13 cellular contexts compared by ENCODE assay signal in the genomic region with DNA sequence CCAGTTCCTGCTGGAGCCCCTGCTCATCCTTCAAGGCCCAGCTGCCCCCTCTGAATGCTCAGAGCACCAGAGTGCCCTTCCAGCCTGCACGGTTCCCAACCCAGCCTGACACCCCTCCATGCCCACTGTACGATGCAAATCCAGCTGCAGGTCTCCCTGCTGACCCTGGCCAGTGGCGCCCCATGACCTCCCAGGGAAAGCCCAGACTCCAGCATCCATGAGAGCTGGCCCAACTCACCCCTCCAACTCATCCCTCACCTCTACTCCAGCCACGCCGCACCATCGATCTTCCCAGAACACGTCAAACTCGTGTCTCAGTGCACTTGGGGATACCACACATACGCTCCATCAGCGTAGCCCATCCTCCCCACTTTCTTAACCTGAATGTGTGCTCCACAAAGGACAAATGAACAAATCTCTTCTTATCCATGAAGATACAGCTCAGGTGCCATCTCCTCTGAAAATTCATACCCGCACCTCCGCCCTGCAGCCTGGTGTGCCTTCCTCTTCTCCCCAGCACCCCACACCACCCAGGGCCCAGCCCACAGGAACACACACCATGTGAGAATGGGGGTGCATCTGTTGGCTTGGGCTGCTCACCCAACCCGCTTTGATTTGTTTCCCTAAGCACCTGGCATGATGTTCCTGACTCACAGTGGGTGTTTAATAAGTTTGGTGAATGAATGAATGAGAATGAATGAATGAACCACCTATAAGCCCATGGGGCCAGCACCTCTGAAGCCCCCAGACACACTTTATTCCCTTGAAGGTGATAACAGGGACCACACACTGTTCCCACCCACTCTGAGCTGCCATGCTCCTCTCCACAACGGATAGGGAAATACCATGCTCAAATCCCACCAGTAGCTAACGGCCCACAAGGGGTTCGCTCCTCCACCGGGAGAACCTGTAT. TPM values are rescaled to one million over a fixed set of nuclear protein-coding genes. Genes with fewer than 3 reads are reported as not detected.
A peak's percentile ranks its signal among the peaks of the same experiment; 100 is the strongest.
DNase-seq lines count a peak whose midpoint lies in the region; ATAC-seq, FAIRE-seq and TF ChIP-seq lines count a peak whose summit lies in the region.
"Had no signal": no experiment of that assay in that cellular context is flagged by ENCODE, and none has a peak within 500 bp of the region (broad histone marks: within the 10 kb centered on the region; RNA-seq: fewer than 3 reads in every experiment).

No MANE protein-coding gene starts in this region.

- H3K4me1 Mint-ChIP-seq in effector memory CD8-positive, alpha-beta T cell (ENCODE audit: low read depth in 2 of 2), result peaks cover 41 to 60% of the 10 kb centered on the region in 2 donors

- DNase-seq in right lobe of liver (no peak), HepG2 (ENCODE audit: low spot score) (no peak), NCI-H2081 (lab: John Stamatoyannopoulos, UW) (no peak), NCI-H187 (lab: John Stamatoyannopoulos, UW) (no peak), UCSD-AML1 (lab: John Stamatoyannopoulos, UW; ENCODE audit: unreplicated experiment) (no peak), ACHN (no peak)
- DNase-seq in effector memory CD8-positive, alpha-beta T cell, result no peak
- DNase-seq: glutamatergic neuron, NCI-H1436 treated with DMSO at 0.1 percent for 48 hours, PC-3 had no signal

- no peaks in the 10 kb centered on the region for H3K36me3 ChIP-seq in right lobe of liver
- no peaks in the 10 kb centered on the region for H3K36me3 ChIP-seq in HepG2 (replicated peaks in 1 of 2; ENCODE audit: control insufficient read depth in 1 of 2, insufficient read depth in 2 of 2, low read length in 2 of 2)
- no peaks in the 10 kb centered on the region for H3K36me3 ChIP-seq in neutrophil

- no peaks in the 10 kb centered on the region for H4K20me1 ChIP-seq in HepG2 (ENCODE audit: insufficient read depth, low read length)

- H3K4me2 ChIP-seq in HepG2 (ENCODE audit: low read depth, low read length), result no peak overlapping the region

- no peak overlapping the region for H2AFZ ChIP-seq in HepG2 (ENCODE audit: low read length)

- peak overlapping the region in 2 of 3 donors; percentile 25 to 98 for H3K27ac ChIP-seq in right lobe of liver
- H3K27ac ChIP-seq in HepG2 (ENCODE audit: extremely low read length, insufficient read depth, low read length), result no peak overlapping the region
- H3K27ac ChIP-seq in neutrophil, result peak overlapping the region; percentile 82

- no TSS peak for BruUV-seq in HepG2 (replicated peaks; lab: Mats Ljungman, UMichigan)

- peaks cover 0 to 36% (median 13%) of the 10 kb centered on the region in 4 donors for H3K4me1 ChIP-seq in right lobe of liver
- peaks cover 65% of the 10 kb centered on the region for H3K4me1 ChIP-seq in HepG2 (ENCODE audit: insufficient read depth, low read length)
- H3K4me1 ChIP-seq in neutrophil (ENCODE audit: control insufficient read depth in 1 of 2, insufficient read depth in 1 of 2, low read depth in 1 of 2, low read length in 1 of 2), result peaks cover 39% of the 10 kb centered on the region in 2 experiments

- H3K27ac Mint-ChIP-seq in effector memory CD8-positive, alpha-beta T cell, result peak overlapping the region; percentile 80 to 96

- intact Hi-C loops in right lobe of liver (cut with DNase I) (no loop called here), HepG2 (cut with micrococcal nuclease; ENCODE audit: unreplicated experiment) (no loop called here)

- H3K27me3 ChIP-seq in right lobe of liver (no peaks in the 10 kb centered on the region), HepG2 (ENCODE audit: control insufficient read depth in 1 of 2, insufficient read depth in 2 of 2, low read length in 2 of 2) (no peaks in the 10 kb centered on the region), neutrophil (no peaks in the 10 kb centered on the region)

- ATAC-seq in right lobe of liver, result no peak
- no peak for ATAC-seq in HepG2
- ATAC-seq in effector memory CD8-positive, alpha-beta T cell (replicated peaks), result no peak
- ATAC-seq: HCT116, PC-3 had no signal

- H3K36me3 Mint-ChIP-seq in effector memory CD8-positive, alpha-beta T cell (ENCODE audit: insufficient read depth), result peaks cover 15% of the 10 kb centered on the region

- H3K4me3 Mint-ChIP-seq in effector memory CD8-positive, alpha-beta T cell, result no peak overlapping the region

- H3K4me3 ChIP-seq in right lobe of liver, result no peak overlapping the region
- H3K4me3 ChIP-seq in HepG2 (replicated peaks in 1 of 3; ENCODE audit: insufficient read depth in 1 of 3, low read depth in 2 of 3, low read length in 3 of 3), result no peak overlapping the region
- H3K4me3 ChIP-seq in neutrophil (ENCODE audit: low read depth in 1 of 2, low read length in 1 of 2), result peak overlapping the region in 1 of 2 experiments; percentile 17

- H3K9ac ChIP-seq in HepG2 (ENCODE audit: insufficient read depth, low read depth, low read length), result no peak overlapping the region

- TF ChIP-seq RAD21 in HepG2 (CRISPR knock-in tag; IDR thresholded peaks at IDR 0.05), result no peak

- TF ChIP-seq EP300 in HepG2 (IDR thresholded peaks at IDR 0.05; ENCODE audit: low read depth in 2 of 2, low read length in 2 of 2) (no peak), HepG2 (CRISPR knock-in tag; IDR thresholded peaks at IDR 0.05; ENCODE audit: borderline replicate concordance) (no peak)

- FAIRE-seq in HepG2 (lab: Jason Lieb, UNC), result no peak
- FAIRE-seq: colon had no signal

- CTCF ChIA-PET in HepG2 (lab: Yijun Ruan, JAX; ENCODE audit: low intra/inter-chr PET ratio, low total read pairs), result no interaction called here

- WGBS in right lobe of liver (ENCODE audit: insufficient coverage, low coverage, low lambda C conversion rate, missing lambda C conversion rate), result 94% methylated on average over 9 of the region's 17 CpGs
- 96% methylated on average over 17 of the region's 17 CpGs for WGBS in HepG2 (ENCODE audit: low lambda C conversion rate)

- POLR2A ChIA-PET in HepG2 (lab: Yijun Ruan, JAX), result interaction anchor here (0.6 to 4.0 kb wide), 3 partner anchors 10 to 514 kb away, joined by 3 to 46 read pairs (median 3); a partner anchor contains a TSS

- no peaks in the 10 kb centered on the region for H3K79me2 ChIP-seq in HepG2 (ENCODE audit: insufficient read depth, low read length)

- TF ChIP-seq CTCF in right lobe of liver (IDR thresholded peaks at IDR 0.05) (no peak), HepG2 (CRISPR knock-in tag; IDR thresholded peaks at IDR 0.05) (no peak), neutrophil (IDR thresholded peaks at IDR 0.05) (no peak)

- no peaks in the 10 kb centered on the region for H3K9me3 Mint-ChIP-seq in effector memory CD8-positive, alpha-beta T cell

- H3K9me3 ChIP-seq in right lobe of liver (no peaks in the 10 kb centered on the region), HepG2 (ENCODE audit: low read length) (no peaks in the 10 kb centered on the region), neutrophil (no peaks in the 10 kb centered on the region)

- no peaks in the 10 kb centered on the region for H3K27me3 Mint-ChIP-seq in effector memory CD8-positive, alpha-beta T cell

- in situ Hi-C loops in HepG2 (cut with HindIII; ENCODE audit: extremely low pct_ligation_motif_present, low pct_unique_long_range_greater_than_20kb) (no loop called here), ACHN (cut with HindIII; ENCODE audit: low pct_ligation_motif_present, low pct_unique_long_range_greater_than_20kb, low sequenced_read_pairs) (no loop called here)

- no peak for TF ChIP-seq POLR2A in right lobe of liver (IDR thresholded peaks at IDR 0.05)
- no peak for TF ChIP-seq POLR2A in HepG2 (IDR thresholded peaks at IDR 0.05; ENCODE audit: insufficient read depth in 1 of 2, low read depth in 2 of 2, low read length in 2 of 2)

RNA-seq across cellular contexts. Expression of a gene that starts 6.2 kb away (rescaled TPM):
- total RNA-seq in right lobe of liver, result 10 to 100 TPM in 5 of 6 experiments, 1 to 10 TPM in 1; 8.1 to 32.9 (median 19.8) TPM
- 1.8 and 4.8 TPM in 2 replicates for total RNA-seq in HepG2 (2016; rRNA removed; fragmentation: Illumina TruSeq; extraction: Trizol)
- 0.61 and 0.71 TPM in 2 replicates for total RNA-seq in HepG2 (2016; cell fraction: cytosol; rRNA removed; fragmentation: Illumina TruSeq; extraction: Trizol; ENCODE audit: low read depth)
- total RNA-seq in HepG2 (2016; cell fraction: insoluble cytoplasmic fraction; rRNA removed; fragmentation: Illumina TruSeq; extraction: Trizol), result 1.9 and 5.2 TPM in 2 replicates
- 1.3 TPM in 2 replicates for total RNA-seq in HepG2 (2016; cell fraction: membrane; rRNA removed; fragmentation: Illumina TruSeq; extraction: Trizol)
- total RNA-seq in HepG2 (2016; cell fraction: nucleus; rRNA removed; fragmentation: Illumina TruSeq; extraction: Trizol), result 8.4 and 11.2 TPM in 2 replicates
- polyA plus RNA-seq in HepG2 (2011; rRNA removed), result 11.5 and 12.3 TPM in 2 replicates
- polyA plus RNA-seq in HepG2 (2011; cell fraction: cytosol; rRNA removed), result 2.7 and 3.9 TPM in 2 replicates
- 73.3 and 101 TPM in 2 replicates for polyA plus RNA-seq in HepG2 (2011; cell fraction: nucleus; rRNA removed)
- 6.5 and 7.3 TPM in 2 replicates for polyA plus RNA-seq in HepG2 (2012)
- 0.44 and 0.53 TPM in 2 replicates for polyA plus RNA-seq in HepG2 (2016; cell fraction: cytosol; fragmentation: Illumina TruSeq; extraction: Trizol; ENCODE audit: low read depth)
- 0.96 and 1.7 TPM in 2 replicates for polyA plus RNA-seq in HepG2 (2016; cell fraction: insoluble cytoplasmic fraction; fragmentation: Illumina TruSeq; extraction: Trizol; ENCODE audit: low read depth)
- 0.88 and 1.6 TPM in 2 replicates for polyA plus RNA-seq in HepG2 (2016; cell fraction: membrane; fragmentation: Illumina TruSeq; extraction: Trizol; ENCODE audit: low read depth)
- 22.2 and 23.2 TPM in 2 replicates for polyA plus RNA-seq in HepG2 (2016; cell fraction: nucleus; fragmentation: Illumina TruSeq; extraction: Trizol; ENCODE audit: insufficient read depth, low read depth)
- polyA minus RNA-seq in HepG2 (2011; rRNA and poly(A)+ RNA removed; ENCODE audit: low replicate concordance), result 27.4 and 36.9 TPM in 2 replicates
- 2.6 and 3.8 TPM in 2 replicates for polyA minus RNA-seq in HepG2 (2011; cell fraction: cytosol; rRNA and poly(A)+ RNA removed)
- 21.3 and 31.8 TPM in 2 replicates for polyA minus RNA-seq in HepG2 (2011; cell fraction: nucleus; rRNA and poly(A)+ RNA removed)

RNA-seq across cellular contexts. Expression of a gene that starts 26.3 kb away (rescaled TPM):
- 10 to 100 TPM in 3 of 6 experiments, 1 to 10 TPM in 3; 2.6 to 30.6 (median 11.0) TPM for total RNA-seq in right lobe of liver
- 3.1 and 5.4 TPM in 2 replicates for total RNA-seq in HepG2 (2016; rRNA removed; fragmentation: Illumina TruSeq; extraction: Trizol)
- 1.1 and 1.3 TPM in 2 replicates for total RNA-seq in HepG2 (2016; cell fraction: cytosol; rRNA removed; fragmentation: Illumina TruSeq; extraction: Trizol; ENCODE audit: low read depth)
- 3.7 and 5.5 TPM in 2 replicates for total RNA-seq in HepG2 (2016; cell fraction: insoluble cytoplasmic fraction; rRNA removed; fragmentation: Illumina TruSeq; extraction: Trizol)
- total RNA-seq in HepG2 (2016; cell fraction: membrane; rRNA removed; fragmentation: Illumina TruSeq; extraction: Trizol), result 2.3 and 2.5 TPM in 2 replicates
- total RNA-seq in HepG2 (2016; cell fraction: nucleus; rRNA removed; fragmentation: Illumina TruSeq; extraction: Trizol), result 4.4 and 6.4 TPM in 2 replicates
- 14.3 and 17.1 TPM in 2 replicates for polyA plus RNA-seq in HepG2 (2011; rRNA removed)
- 15.6 and 18.3 TPM in 2 replicates for polyA plus RNA-seq in HepG2 (2011; cell fraction: cytosol; rRNA removed)
- polyA plus RNA-seq in HepG2 (2011; cell fraction: nucleus; rRNA removed), result 15.7 and 16.6 TPM in 2 replicates
- 12.4 and 26.2 TPM in 2 replicates for polyA plus RNA-seq in HepG2 (2012)
- 0.70 and 0.71 TPM in 2 replicates for polyA plus RNA-seq in HepG2 (2016; cell fraction: cytosol; fragmentation: Illumina TruSeq; extraction: Trizol; ENCODE audit: low read depth)
- polyA plus RNA-seq in HepG2 (2016; cell fraction: insoluble cytoplasmic fraction; fragmentation: Illumina TruSeq; extraction: Trizol; ENCODE audit: low read depth), result 3.5 and 3.7 TPM in 2 replicates
- polyA plus RNA-seq in HepG2 (2016; cell fraction: membrane; fragmentation: Illumina TruSeq; extraction: Trizol; ENCODE audit: low read depth), result 1.2 and 1.9 TPM in 2 replicates
- 7.1 and 7.9 TPM in 2 replicates for polyA plus RNA-seq in HepG2 (2016; cell fraction: nucleus; fragmentation: Illumina TruSeq; extraction: Trizol; ENCODE audit: insufficient read depth, low read depth)
- polyA minus RNA-seq in HepG2 (2011; rRNA and poly(A)+ RNA removed; ENCODE audit: low replicate concordance), result 2.5 and 12.3 TPM in 2 replicates
- 11.3 and 12.8 TPM in 2 replicates for polyA minus RNA-seq in HepG2 (2011; cell fraction: cytosol; rRNA and poly(A)+ RNA removed)
- polyA minus RNA-seq in HepG2 (2011; cell fraction: nucleus; rRNA and poly(A)+ RNA removed), result 7.3 and 8.1 TPM in 2 replicates
